In the genomic region with DNA sequence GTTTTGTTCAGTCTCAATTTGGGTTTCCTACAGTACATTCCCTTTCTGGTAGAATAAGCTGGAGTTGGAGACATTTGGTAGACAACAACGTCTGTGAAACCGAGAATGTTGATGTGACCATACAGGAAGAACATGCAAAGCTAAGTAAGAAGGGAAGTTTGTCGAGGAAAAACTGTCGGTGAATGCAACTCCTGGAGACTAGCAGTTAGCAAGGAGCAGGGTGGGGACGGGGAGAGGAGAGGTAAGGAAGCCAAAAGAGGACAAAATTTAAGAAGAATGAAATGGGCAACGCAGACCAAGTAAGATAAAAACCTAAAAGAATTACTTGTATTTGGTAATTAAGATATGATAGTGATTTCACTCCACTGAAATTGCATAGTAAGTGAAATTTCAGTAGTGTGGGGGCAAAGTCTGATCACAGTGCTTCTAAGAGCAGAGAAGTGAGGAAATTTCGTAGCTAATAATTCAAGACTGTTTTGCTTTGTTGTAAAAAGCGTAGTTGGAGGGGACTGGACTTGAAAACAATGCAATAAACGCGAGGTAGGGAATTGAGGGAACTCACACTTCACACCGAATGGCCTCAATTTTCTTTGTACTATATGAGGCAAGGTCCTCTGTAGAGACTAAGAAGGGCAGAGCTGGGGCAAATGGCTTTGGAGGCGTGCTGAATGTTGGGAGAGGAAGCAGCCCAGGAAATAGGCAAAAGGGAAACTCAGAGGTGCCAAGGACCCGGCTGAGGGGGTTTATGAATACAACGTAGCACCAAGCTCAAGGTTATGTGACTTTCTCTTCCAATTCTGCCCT, we compare ENCODE assay signal across 11 cellular contexts. TPM values are rescaled to one million over a fixed set of nuclear protein-coding genes. Genes with fewer than 3 reads are reported as not detected.
DNase-seq lines count a peak whose midpoint lies in the region; ATAC-seq and TF ChIP-seq lines count a peak whose summit lies in the region.
"Had no signal": no experiment of that assay in that cellular context is flagged by ENCODE, and none has a peak within 500 bp of the region (broad histone marks: within the 10 kb centered on the region; RNA-seq: fewer than 3 reads in every experiment).

No MANE protein-coding gene starts in this region.

- no peak overlapping the region for H3K27ac Mint-ChIP-seq in activated naive CD4-positive, alpha-beta T cell treated with anti-CD3 and anti-CD28 coated beads, Interleukin-2, amount 50 U/mL, for 24 hours

- H3K36me3 Mint-ChIP-seq in activated naive CD4-positive, alpha-beta T cell treated with anti-CD3 and anti-CD28 coated beads, Interleukin-2, amount 50 U/mL, for 24 hours: peaks cover 2% of the 10 kb centered on the region

- no peak overlapping the region for H3K27ac ChIP-seq in effector memory CD4-positive, alpha-beta T cell (ENCODE audit: insufficient read depth, low read length, poor library complexity, severe bottlenecking)
- H3K27ac ChIP-seq in muscle layer of colon (ENCODE audit: low read depth, low read length) (no peak overlapping the region), upper lobe of right lung (peak overlapping the region; percentile 79)
- H3K27ac ChIP-seq: BLaER1 treated with 17β-estradiol and CSF1 and Interleukin-3, amounts not matched to agents 10 nM and 100 nM had no signal

- peaks cover 34% of the 10 kb centered on the region for H3K4me1 Mint-ChIP-seq in activated naive CD4-positive, alpha-beta T cell treated with anti-CD3 and anti-CD28 coated beads, Interleukin-2, amount 50 U/mL, for 24 hours

- peaks cover 34% of the 10 kb centered on the region for H3K27me3 Mint-ChIP-seq in activated naive CD4-positive, alpha-beta T cell treated with anti-CD3 and anti-CD28 coated beads, Interleukin-2, amount 50 U/mL, for 24 hours

- no peak for DNase-seq in activated naive CD4-positive, alpha-beta T cell treated with anti-CD3 and anti-CD28 coated beads, Interleukin-2, amount 50 U/mL, for 16 hours
- no peak for DNase-seq in effector memory CD4-positive, alpha-beta T cell
- DNase-seq in upper lobe of right lung (no peak), NOMO-1 treated with dmso at 0.1 percent for 144 hours (lab: John Stamatoyannopoulos, UW; ENCODE audit: unreplicated experiment) (no peak), NAMALWA (ENCODE audit: low spot score) (no peak)
- DNase-seq: anterior cingulate cortex had no signal

- intact Hi-C loops in upper lobe of right lung (cut with DNase I): no loop called here

- H3K4me1 ChIP-seq in effector memory CD4-positive, alpha-beta T cell (ENCODE audit: control insufficient read depth, insufficient read depth, low read length, poor library complexity, severe bottlenecking): peaks cover 9% of the 10 kb centered on the region
- no peaks in the 10 kb centered on the region for H3K4me1 ChIP-seq in muscle layer of colon (ENCODE audit: insufficient read depth, low read length)
- no peaks in the 10 kb centered on the region for H3K4me1 ChIP-seq in upper lobe of right lung
- H3K4me1 ChIP-seq: BLaER1 treated with 17β-estradiol and CSF1 and Interleukin-3, amounts not matched to agents 10 nM and 100 nM had no signal

- H3K36me3 ChIP-seq in effector memory CD4-positive, alpha-beta T cell (ENCODE audit: control insufficient read depth, insufficient read depth, low read length): no peaks in the 10 kb centered on the region
- H3K36me3 ChIP-seq in muscle layer of colon (ENCODE audit: insufficient read depth, low read length) (no peaks in the 10 kb centered on the region), upper lobe of right lung (no peaks in the 10 kb centered on the region)
- H3K36me3 ChIP-seq: BLaER1 treated with 17β-estradiol and CSF1 and Interleukin-3, amounts not matched to agents 10 nM and 100 nM; left lung had no signal

- H3K4me3 ChIP-seq in effector memory CD4-positive, alpha-beta T cell (ENCODE audit: insufficient read depth, low read depth, low read length, poor library complexity, severe bottlenecking): peak overlapping the region; percentile 57
- H3K4me3 ChIP-seq in muscle layer of colon (ENCODE audit: low read depth in 1 of 2, low read length in 2 of 2) (peak overlapping the region; percentile 68 to 70), upper lobe of right lung (peak overlapping the region; percentile 61)
- H3K4me3 ChIP-seq: BLaER1 treated with 17β-estradiol and CSF1 and Interleukin-3, amounts not matched to agents 10 nM and 100 nM had no signal

- H3K9me3 Mint-ChIP-seq in activated naive CD4-positive, alpha-beta T cell treated with anti-CD3 and anti-CD28 coated beads, Interleukin-2, amount 50 U/mL, for 24 hours: peaks cover 5% of the 10 kb centered on the region

- TF ChIP-seq CTCF in upper lobe of right lung (IDR thresholded peaks at IDR 0.05): no peak

- H3K4me3 Mint-ChIP-seq in activated naive CD4-positive, alpha-beta T cell treated with anti-CD3 and anti-CD28 coated beads, Interleukin-2, amount 50 U/mL, for 24 hours: peak overlapping the region; percentile 63

- peaks cover 9% of the 10 kb centered on the region for H3K27me3 ChIP-seq in effector memory CD4-positive, alpha-beta T cell (replicated peaks; ENCODE audit: control insufficient read depth, insufficient read depth, low read length, poor library complexity, severe bottlenecking)
- H3K27me3 ChIP-seq in muscle layer of colon (ENCODE audit: control insufficient read depth in 1 of 2, insufficient read depth in 2 of 2, low read length in 2 of 2): peaks cover 12 to 16% of the 10 kb centered on the region in 2 donors
- H3K27me3 ChIP-seq in upper lobe of right lung: peaks cover 13% of the 10 kb centered on the region
- H3K27me3 ChIP-seq: BLaER1 treated with 17β-estradiol and CSF1 and Interleukin-3, amounts not matched to agents 10 nM and 100 nM had no signal

- no peak overlapping the region for H3K9ac ChIP-seq in muscle layer of colon (ENCODE audit: low read length)
- H3K9ac ChIP-seq: BLaER1 treated with 17β-estradiol and CSF1 and Interleukin-3, amounts not matched to agents 10 nM and 100 nM had no signal

- no peaks in the 10 kb centered on the region for H3K9me3 ChIP-seq in effector memory CD4-positive, alpha-beta T cell (ENCODE audit: control insufficient read depth, low read length)
- no peaks in the 10 kb centered on the region for H3K9me3 ChIP-seq in muscle layer of colon (ENCODE audit: low read length)
- H3K9me3 ChIP-seq in upper lobe of right lung: no peaks in the 10 kb centered on the region
- H3K9me3 ChIP-seq: left lung had no signal

- peak; percentile 10 for ATAC-seq in upper lobe of right lung
- no peak for ATAC-seq in GM18517 (IDR thresholded peaks at IDR 0.05; ENCODE audit: unreplicated experiment)

RNA-seq across cellular contexts. Expression of gene GIPC2, which starts 0.8 kb away (rescaled TPM):
- 4.1 TPM for total RNA-seq in upper lobe of right lung

RNA-seq across cellular contexts. Expression of gene DNAJB4, which starts 40.3 kb away (rescaled TPM):
- 35.8 TPM for total RNA-seq in upper lobe of right lung
